Comparison of ENCODE assay signal across 11 cellular contexts in the genomic region with DNA sequence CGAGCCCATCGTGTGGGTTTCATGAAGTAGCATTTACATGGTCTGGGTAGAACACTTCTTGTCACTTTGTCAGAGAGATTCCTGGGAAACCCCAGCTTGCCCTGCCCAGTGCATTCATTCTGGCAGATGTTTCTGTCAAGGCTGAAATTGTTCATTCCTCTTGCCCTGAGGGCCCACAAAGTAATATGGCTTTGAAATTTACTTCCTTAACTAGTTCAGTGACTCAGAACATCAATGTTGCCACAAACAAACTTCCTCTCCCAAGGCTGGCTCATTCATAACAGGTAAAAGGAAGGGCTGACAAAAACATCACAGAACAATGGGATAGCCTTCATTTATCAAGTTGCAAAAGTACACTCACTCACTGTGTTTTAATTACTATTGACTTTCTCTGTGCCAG. TPM values are rescaled to one million over a fixed set of nuclear protein-coding genes. Genes with fewer than 3 reads are reported as not detected.
DNase-seq lines count a peak whose midpoint lies in the region; ATAC-seq lines count a peak whose summit lies in the region.
"Had no signal": no experiment of that assay in that cellular context is flagged by ENCODE, and none has a peak within 500 bp of the region (broad histone marks: within the 10 kb centered on the region; RNA-seq: fewer than 3 reads in every experiment).

No MANE protein-coding gene starts in this region.

- no peaks in the 10 kb centered on the region for H3K27me3 ChIP-seq in thymus (ENCODE audit: control insufficient read depth, insufficient read depth)

- H3K4me1 Mint-ChIP-seq in activated naive CD4-positive, alpha-beta T cell treated with anti-CD3 and anti-CD28 coated beads, Interleukin-2, amount 10 ng/mL, durations not matched to agents 7 days and 5 days: peaks cover 54% of the 10 kb centered on the region

- H3K4me3 ChIP-seq in thymus (ENCODE audit: low read length): no peak overlapping the region
- H3K4me3 ChIP-seq: HAP-1 had no signal

- peak overlapping the region; percentile 67 for H3K27ac Mint-ChIP-seq in activated naive CD4-positive, alpha-beta T cell treated with anti-CD3 and anti-CD28 coated beads, Interleukin-2, amount 10 ng/mL, durations not matched to agents 7 days and 5 days

- H3K36me3 Mint-ChIP-seq in activated naive CD4-positive, alpha-beta T cell treated with anti-CD3 and anti-CD28 coated beads, Interleukin-2, amount 10 ng/mL, durations not matched to agents 7 days and 5 days: no peaks in the 10 kb centered on the region

- CTCF ChIA-PET in activated naive CD4-positive, alpha-beta T cell treated with anti-CD3 and anti-CD28 coated beads, Interleukin-2, amount 10 ng/mL, durations not matched to agents 7 days and 5 days (lab: Charles Lee): interaction anchor here (1.0 kb wide), 1 partner anchor 120 kb away, joined by 3 read pairs; no protein-coding TSS in a partner anchor

- H3K9me3 ChIP-seq in thymus (ENCODE audit: control insufficient read depth): no peaks in the 10 kb centered on the region
- H3K9me3 ChIP-seq: HAP-1 had no signal

- 75% methylated on average over 2 of the region's 2 CpGs for WGBS in thymus

- no peak for DNase-seq in activated naive CD4-positive, alpha-beta T cell treated with anti-CD3 and anti-CD28 coated beads, Interleukin-2, amount 10 ng/mL, durations not matched to agents 7 days and 5 days
- no peak for DNase-seq in activated naive CD4-positive, alpha-beta T cell (lab: John Stamatoyannopoulos, UW)
- DNase-seq in RPMI7951 (ENCODE audit: low read depth): peak; percentile 67
- DNase-seq in amygdala (lab: John Stamatoyannopoulos, UW): no peak
- DNase-seq in HCEC 1CT: no peak
- no peak for DNase-seq in HUDEP-2 (lab: John Stamatoyannopoulos, UW; ENCODE audit: unreplicated experiment in 76 of 76)
- DNase-seq: NCI-H526 had no signal

- no peaks in the 10 kb centered on the region for H3K9me3 Mint-ChIP-seq in activated naive CD4-positive, alpha-beta T cell treated with anti-CD3 and anti-CD28 coated beads, Interleukin-2, amount 10 ng/mL, durations not matched to agents 7 days and 5 days

- no peaks in the 10 kb centered on the region for H3K36me3 ChIP-seq in thymus (ENCODE audit: control insufficient read depth, insufficient read depth)
- H3K36me3 ChIP-seq: HAP-1 had no signal

- peak overlapping the region; percentile 72 for H3K27ac ChIP-seq in thymus (ENCODE audit: low read depth)
- H3K27ac ChIP-seq: VCaP had no signal

- H3K27me3 Mint-ChIP-seq in activated naive CD4-positive, alpha-beta T cell treated with anti-CD3 and anti-CD28 coated beads, Interleukin-2, amount 10 ng/mL, durations not matched to agents 7 days and 5 days: peaks cover 24% of the 10 kb centered on the region

- peak; percentile 82 for ATAC-seq in esophagus mucosa

- peaks cover 20% of the 10 kb centered on the region for H3K4me1 ChIP-seq in thymus (ENCODE audit: control insufficient read depth, insufficient read depth, low read length)
- H3K4me1 ChIP-seq: HAP-1 had no signal

- no peak overlapping the region for H3K4me3 Mint-ChIP-seq in activated naive CD4-positive, alpha-beta T cell treated with anti-CD3 and anti-CD28 coated beads, Interleukin-2, amount 10 ng/mL, durations not matched to agents 7 days and 5 days

RNA-seq across cellular contexts. Expression of a gene that starts 5.0 kb away (rescaled TPM):
- total RNA-seq in RPMI7951 (2014; rRNA removed; shearing (Covaris generic)): 0.59 and 1.2 TPM in 2 replicates
- total RNA-seq in esophagus mucosa: 6.3 TPM
- 12.7 TPM for polyA plus RNA-seq in thymus
